In the genomic region with DNA sequence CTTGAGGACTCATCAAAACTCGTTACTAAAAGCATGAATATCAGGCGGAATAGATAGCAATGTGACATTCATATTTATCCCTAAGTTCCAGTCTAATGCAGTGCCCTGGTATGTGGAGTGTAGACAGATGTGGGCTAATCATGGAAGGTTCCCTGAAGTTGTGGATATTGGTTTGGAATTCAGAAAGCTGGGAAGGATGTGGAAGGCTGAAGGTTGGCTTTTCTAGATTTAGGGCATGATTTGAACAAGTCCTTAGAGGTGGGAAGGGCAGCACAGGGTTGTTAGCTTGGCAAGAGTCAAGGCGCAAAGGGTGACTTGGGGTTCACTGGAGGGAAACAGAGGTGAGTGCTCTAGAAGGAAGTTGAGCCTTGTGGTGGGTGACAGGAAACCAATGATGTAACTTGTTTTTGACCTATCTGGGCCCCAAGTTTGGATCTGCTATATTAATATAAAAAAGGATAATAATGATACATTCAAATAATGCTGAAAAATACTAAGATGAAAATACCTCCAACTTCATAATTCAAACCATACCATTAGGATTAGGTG, we compare ENCODE assay signal across 1 cellular context.
TF ChIP-seq lines count a peak whose summit lies in the region.

No MANE protein-coding gene starts in this region.

TF ChIP-seq in WTC11, 78 proteins besides CTCF, POLR2A, EP300 and RAD21 (continued from another document):
- TF ChIP-seq, protein P1, sequence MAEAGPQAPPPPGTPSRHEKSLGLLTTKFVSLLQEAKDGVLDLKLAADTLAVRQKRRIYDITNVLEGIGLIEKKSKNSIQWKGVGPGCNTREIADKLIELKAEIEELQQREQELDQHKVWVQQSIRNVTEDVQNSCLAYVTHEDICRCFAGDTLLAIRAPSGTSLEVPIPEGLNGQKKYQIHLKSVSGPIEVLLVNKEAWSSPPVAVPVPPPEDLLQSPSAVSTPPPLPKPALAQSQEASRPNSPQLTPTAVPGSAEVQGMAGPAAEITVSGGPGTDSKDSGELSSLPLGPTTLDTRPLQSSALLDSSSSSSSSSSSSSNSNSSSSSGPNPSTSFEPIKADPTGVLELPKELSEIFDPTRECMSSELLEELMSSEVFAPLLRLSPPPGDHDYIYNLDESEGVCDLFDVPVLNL (CRISPR knock-in tag; IDR thresholded peaks at IDR 0.05; ENCODE audit: borderline replicate concordance, low read depth): no peak
- TF ChIP-seq CREB1 (CRISPR knock-in tag; IDR thresholded peaks at IDR 0.05): no peak
